14 cellular contexts compared by ENCODE assay signal in genomic region chr20:18088298-18088697, GRCh38. TPM values are rescaled to one million over a fixed set of nuclear protein-coding genes. Genes with fewer than 3 reads are reported as not detected.
"Had no signal": no experiment of that assay in that cellular context is flagged by ENCODE, and none has a peak within 500 bp of the region (broad histone marks: within the 10 kb centered on the region; RNA-seq: fewer than 3 reads in every experiment).

No MANE protein-coding gene starts in this region.

RNA-seq across cellular contexts. Expression of gene OVOL2, which starts 30.6 kb away (rescaled TPM):
- total RNA-seq: activated naive CD4-positive, alpha-beta T cell treated with anti-CD3 and anti-CD28 coated beads for 36 hours; activated naive CD4-positive, alpha-beta T cell treated with anti-CD3 and anti-CD28 coated beads, Interleukin-2, amount 50 U/mL, for 72 hours; activated naive CD8-positive, alpha-beta T cell treated with anti-CD3 and anti-CD28 coated beads for 36 hours; activated T-cell treated with anti-CD3 and anti-CD28 coated beads, Interleukin-2, amount 50 U/mL, for 4 hours; activated T-helper 1 cell treated with anti-CD3 and anti-CD28 coated beads, Interleukin-12 subunit alpha, Interleukin-12 subunit beta, Interleukin-2, Interleukin-4 antibody, amounts not matched to agents 30 ng/mL and 10 ng/mL and 1 ng/mL, durations not matched to agents 14 hours and 24 hours and 36 hours; activated T-helper 17 cell treated with anti-CD3 and anti-CD28 coated beads, Interleukin-2, amount 50 U/mL, for 72 hours; activated T-helper 2 cell treated with anti-CD3 and anti-CD28 coated beads, Interferon-gamma antibody, Interleukin-2, Interleukin-4, amounts not matched to agents 10 μg/mL and 5 μg/mL and 100 μg/mL, durations not matched to agents 14 hours and 24 hours and 36 hours; adrenal gland; aorta; ascending aorta; cardiac septum; cerebellum; chondrocyte had no signal
- polyA plus RNA-seq: adrenal gland, cardiac muscle cell had no signal
